In the genomic region with DNA sequence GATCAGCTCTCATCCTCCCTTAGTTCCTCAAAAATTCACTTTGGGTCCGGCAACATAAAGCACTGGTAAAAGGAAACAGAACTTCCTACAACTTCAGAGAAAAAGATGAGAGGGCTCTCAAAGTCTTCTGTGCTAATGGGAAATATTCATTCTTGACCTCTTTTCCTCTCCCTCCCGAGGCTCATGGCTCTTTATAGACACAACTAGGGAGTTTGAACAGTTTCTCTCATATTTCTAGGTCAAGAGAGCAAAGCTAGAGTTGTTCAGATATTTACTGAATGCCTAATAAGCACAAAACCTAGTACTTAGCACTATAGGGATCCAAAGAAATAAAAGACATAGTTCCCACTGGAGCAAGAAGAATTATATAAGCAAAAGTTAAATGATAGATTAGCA, we compare ENCODE assay signal across 1 cellular context.
TF ChIP-seq lines count a peak whose summit lies in the region.

No MANE protein-coding gene starts in this region.

TF ChIP-seq in GM23338, 12 proteins besides CTCF, POLR2A, EP300 and RAD21 (continued from another document):
- TF ChIP-seq, protein P1, sequence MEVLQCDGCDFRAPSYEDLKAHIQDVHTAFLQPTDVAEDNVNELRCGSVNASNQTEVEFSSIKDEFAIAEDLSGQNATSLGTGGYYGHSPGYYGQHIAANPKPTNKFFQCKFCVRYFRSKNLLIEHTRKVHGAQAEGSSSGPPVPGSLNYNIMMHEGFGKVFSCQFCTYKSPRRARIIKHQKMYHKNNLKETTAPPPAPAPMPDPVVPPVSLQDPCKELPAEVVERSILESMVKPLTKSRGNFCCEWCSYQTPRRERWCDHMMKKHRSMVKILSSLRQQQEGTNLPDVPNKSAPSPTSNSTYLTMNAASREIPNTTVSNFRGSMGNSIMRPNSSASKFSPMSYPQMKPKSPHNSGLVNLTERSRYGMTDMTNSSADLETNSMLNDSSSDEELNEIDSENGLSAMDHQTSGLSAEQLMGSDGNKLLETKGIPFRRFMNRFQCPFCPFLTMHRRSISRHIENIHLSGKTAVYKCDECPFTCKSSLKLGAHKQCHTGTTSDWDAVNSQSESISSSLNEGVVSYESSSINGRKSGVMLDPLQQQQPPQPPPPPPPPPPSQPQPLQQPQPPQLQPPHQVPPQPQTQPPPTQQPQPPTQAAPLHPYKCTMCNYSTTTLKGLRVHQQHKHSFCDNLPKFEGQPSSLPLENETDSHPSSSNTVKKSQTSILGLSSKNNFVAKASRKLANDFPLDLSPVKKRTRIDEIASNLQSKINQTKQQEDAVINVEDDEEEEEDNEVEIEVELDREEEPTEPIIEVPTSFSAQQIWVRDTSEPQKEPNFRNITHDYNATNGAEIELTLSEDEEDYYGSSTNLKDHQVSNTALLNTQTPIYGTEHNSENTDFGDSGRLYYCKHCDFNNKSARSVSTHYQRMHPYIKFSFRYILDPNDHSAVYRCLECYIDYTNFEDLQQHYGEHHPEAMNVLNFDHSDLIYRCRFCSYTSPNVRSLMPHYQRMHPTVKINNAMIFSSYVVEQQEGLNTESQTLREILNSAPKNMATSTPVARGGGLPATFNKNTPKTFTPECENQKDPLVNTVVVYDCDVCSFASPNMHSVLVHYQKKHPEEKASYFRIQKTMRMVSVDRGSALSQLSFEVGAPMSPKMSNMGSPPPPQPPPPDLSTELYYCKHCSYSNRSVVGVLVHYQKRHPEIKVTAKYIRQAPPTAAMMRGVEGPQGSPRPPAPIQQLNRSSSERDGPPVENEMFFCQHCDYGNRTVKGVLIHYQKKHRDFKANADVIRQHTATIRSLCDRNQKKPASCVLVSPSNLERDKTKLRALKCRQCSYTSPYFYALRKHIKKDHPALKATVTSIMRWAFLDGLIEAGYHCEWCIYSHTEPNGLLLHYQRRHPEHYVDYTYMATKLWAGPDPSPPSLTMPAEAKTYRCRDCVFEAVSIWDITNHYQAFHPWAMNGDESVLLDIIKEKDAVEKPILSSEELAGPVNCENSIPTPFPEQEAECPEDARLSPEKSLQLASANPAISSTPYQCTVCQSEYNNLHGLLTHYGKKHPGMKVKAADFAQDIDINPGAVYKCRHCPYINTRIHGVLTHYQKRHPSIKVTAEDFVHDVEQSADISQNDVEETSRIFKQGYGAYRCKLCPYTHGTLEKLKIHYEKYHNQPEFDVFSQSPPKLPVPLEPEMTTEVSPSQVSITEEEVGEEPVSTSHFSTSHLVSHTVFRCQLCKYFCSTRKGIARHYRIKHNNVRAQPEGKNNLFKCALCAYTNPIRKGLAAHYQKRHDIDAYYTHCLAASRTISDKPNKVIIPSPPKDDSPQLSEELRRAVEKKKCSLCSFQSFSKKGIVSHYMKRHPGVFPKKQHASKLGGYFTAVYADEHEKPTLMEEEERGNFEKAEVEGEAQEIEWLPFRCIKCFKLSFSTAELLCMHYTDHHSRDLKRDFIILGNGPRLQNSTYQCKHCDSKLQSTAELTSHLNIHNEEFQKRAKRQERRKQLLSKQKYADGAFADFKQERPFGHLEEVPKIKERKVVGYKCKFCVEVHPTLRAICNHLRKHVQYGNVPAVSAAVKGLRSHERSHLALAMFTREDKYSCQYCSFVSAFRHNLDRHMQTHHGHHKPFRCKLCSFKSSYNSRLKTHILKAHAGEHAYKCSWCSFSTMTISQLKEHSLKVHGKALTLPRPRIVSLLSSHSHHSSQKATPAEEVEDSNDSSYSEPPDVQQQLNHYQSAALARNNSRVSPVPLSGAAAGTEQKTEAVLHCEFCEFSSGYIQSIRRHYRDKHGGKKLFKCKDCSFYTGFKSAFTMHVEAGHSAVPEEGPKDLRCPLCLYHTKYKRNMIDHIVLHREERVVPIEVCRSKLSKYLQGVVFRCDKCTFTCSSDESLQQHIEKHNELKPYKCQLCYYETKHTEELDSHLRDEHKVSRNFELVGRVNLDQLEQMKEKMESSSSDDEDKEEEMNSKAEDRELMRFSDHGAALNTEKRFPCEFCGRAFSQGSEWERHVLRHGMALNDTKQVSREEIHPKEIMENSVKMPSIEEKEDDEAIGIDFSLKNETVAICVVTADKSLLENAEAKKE (CRISPR knock-in tag; IDR thresholded peaks at IDR 0.05), result no peak
- TF ChIP-seq ZNF331 (CRISPR knock-in tag; IDR thresholded peaks at IDR 0.05; ENCODE audit: low read depth), result no peak
- TF ChIP-seq JUNB (IDR thresholded peaks at IDR 0.05; ENCODE audit: unreplicated experiment), result no peak
- TF ChIP-seq ZNF114 (CRISPR knock-in tag; IDR thresholded peaks at IDR 0.05), result no peak
- TF ChIP-seq, protein P2, sequence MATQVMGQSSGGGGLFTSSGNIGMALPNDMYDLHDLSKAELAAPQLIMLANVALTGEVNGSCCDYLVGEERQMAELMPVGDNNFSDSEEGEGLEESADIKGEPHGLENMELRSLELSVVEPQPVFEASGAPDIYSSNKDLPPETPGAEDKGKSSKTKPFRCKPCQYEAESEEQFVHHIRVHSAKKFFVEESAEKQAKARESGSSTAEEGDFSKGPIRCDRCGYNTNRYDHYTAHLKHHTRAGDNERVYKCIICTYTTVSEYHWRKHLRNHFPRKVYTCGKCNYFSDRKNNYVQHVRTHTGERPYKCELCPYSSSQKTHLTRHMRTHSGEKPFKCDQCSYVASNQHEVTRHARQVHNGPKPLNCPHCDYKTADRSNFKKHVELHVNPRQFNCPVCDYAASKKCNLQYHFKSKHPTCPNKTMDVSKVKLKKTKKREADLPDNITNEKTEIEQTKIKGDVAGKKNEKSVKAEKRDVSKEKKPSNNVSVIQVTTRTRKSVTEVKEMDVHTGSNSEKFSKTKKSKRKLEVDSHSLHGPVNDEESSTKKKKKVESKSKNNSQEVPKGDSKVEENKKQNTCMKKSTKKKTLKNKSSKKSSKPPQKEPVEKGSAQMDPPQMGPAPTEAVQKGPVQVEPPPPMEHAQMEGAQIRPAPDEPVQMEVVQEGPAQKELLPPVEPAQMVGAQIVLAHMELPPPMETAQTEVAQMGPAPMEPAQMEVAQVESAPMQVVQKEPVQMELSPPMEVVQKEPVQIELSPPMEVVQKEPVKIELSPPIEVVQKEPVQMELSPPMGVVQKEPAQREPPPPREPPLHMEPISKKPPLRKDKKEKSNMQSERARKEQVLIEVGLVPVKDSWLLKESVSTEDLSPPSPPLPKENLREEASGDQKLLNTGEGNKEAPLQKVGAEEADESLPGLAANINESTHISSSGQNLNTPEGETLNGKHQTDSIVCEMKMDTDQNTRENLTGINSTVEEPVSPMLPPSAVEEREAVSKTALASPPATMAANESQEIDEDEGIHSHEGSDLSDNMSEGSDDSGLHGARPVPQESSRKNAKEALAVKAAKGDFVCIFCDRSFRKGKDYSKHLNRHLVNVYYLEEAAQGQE (IDR thresholded peaks at IDR 0.05; ENCODE audit: unreplicated experiment), result no peak
- TF ChIP-seq POLR2AphosphoS5 (IDR thresholded peaks at IDR 0.05; ENCODE audit: low read depth), result no peak
- TF ChIP-seq EZH2phosphoT487 (IDR thresholded peaks at IDR 0.05; ENCODE audit: unreplicated experiment), result no peak
- no peak for TF ChIP-seq STAT1 (IDR thresholded peaks at IDR 0.05; ENCODE audit: unreplicated experiment)
- TF ChIP-seq EZH2 (IDR thresholded peaks at IDR 0.05; ENCODE audit: low read depth, unreplicated experiment), result no peak
- no peak for TF ChIP-seq CREB1 (CRISPR knock-in tag; IDR thresholded peaks at IDR 0.05; ENCODE audit: low read depth)
- TF ChIP-seq, protein P3, sequence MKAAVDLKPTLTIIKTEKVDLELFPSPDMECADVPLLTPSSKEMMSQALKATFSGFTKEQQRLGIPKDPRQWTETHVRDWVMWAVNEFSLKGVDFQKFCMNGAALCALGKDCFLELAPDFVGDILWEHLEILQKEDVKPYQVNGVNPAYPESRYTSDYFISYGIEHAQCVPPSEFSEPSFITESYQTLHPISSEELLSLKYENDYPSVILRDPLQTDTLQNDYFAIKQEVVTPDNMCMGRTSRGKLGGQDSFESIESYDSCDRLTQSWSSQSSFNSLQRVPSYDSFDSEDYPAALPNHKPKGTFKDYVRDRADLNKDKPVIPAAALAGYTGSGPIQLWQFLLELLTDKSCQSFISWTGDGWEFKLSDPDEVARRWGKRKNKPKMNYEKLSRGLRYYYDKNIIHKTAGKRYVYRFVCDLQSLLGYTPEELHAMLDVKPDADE (IDR thresholded peaks at IDR 0.05), result no peak
